ENCODE assay signal across 23 cellular contexts in genomic region chr3:155682437-155682836, GRCh38.
DNase-seq lines count a peak whose midpoint lies in the region; TF ChIP-seq lines count a peak whose summit lies in the region.
"Had no signal": no experiment of that assay in that cellular context is flagged by ENCODE, and none has a peak within 500 bp of the region (broad histone marks: within the 10 kb centered on the region; RNA-seq: fewer than 3 reads in every experiment).

No MANE protein-coding gene starts in this region.

- H3K36me3 Mint-ChIP-seq in nephron (ENCODE audit: low read depth) (no peaks in the 10 kb centered on the region), progenitor cell of endocrine pancreas (ENCODE audit: insufficient read depth) (no peaks in the 10 kb centered on the region)
- H3K36me3 Mint-ChIP-seq: T-cell had no signal

- H4K8ac ChIP-seq in neuronal stem cell (ENCODE audit: low read depth, low read length) = no peak overlapping the region

- H2AK5ac ChIP-seq in neuronal stem cell (ENCODE audit: low read depth, low read length) = no peak overlapping the region

- no peak overlapping the region for H2BK15ac ChIP-seq in neuronal stem cell (ENCODE audit: low read length)

- H3K4ac ChIP-seq in neuronal stem cell (ENCODE audit: low read length) = no peak overlapping the region

- H3K27me3 ChIP-seq in neuronal stem cell (ENCODE audit: control insufficient read depth in 3 of 3, insufficient read depth in 3 of 3, low read depth in 1 of 3, low read length in 3 of 3) (no peaks in the 10 kb centered on the region), dorsolateral prefrontal cortex (peaks cover 0 to 3% (median 0%) of the 10 kb centered on the region in 45 donors)

- H2BK12ac ChIP-seq in neuronal stem cell (ENCODE audit: low read length) = no peak overlapping the region

- no peak overlapping the region for H4K91ac ChIP-seq in neuronal stem cell (ENCODE audit: low read depth, low read length, poor library complexity)

- peaks cover 0 to 4% of the 10 kb centered on the region in 2 donors for H3K9me3 ChIP-seq in neuronal stem cell (replicated peaks in 1 of 2; ENCODE audit: control insufficient read depth in 2 of 2, insufficient read depth in 1 of 2, low read depth in 1 of 2, low read length in 2 of 2)
- H3K9me3 ChIP-seq: SK-N-SH had no signal

- H2BK120ac ChIP-seq in neuronal stem cell (ENCODE audit: low read depth, low read length) = no peak overlapping the region

- H3K27ac Mint-ChIP-seq in nephron = peak overlapping the region; percentile 23 to 54 (median 48)
- no peak overlapping the region for H3K27ac Mint-ChIP-seq in progenitor cell of endocrine pancreas
- H3K27ac Mint-ChIP-seq: T-cell had no signal

- H2BK5ac ChIP-seq in neuronal stem cell (ENCODE audit: low read length) = no peak overlapping the region

- H3K4me1 Mint-ChIP-seq in nephron (no peaks in the 10 kb centered on the region), progenitor cell of endocrine pancreas (ENCODE audit: low read depth) (peaks cover 13% of the 10 kb centered on the region)
- H3K4me1 Mint-ChIP-seq: T-cell had no signal

- H3K4me3 ChIP-seq in neuronal stem cell (ENCODE audit: low read length in 2 of 2) = no peak overlapping the region
- no peak overlapping the region for H3K4me3 ChIP-seq in dorsolateral prefrontal cortex
- H3K4me3 ChIP-seq: GM23248 had no signal

- H3K4me3 Mint-ChIP-seq in nephron = no peak overlapping the region
- no peak overlapping the region for H3K4me3 Mint-ChIP-seq in progenitor cell of endocrine pancreas (ENCODE audit: low read depth)
- H3K4me3 Mint-ChIP-seq: T-cell had no signal

- H3K36me3 ChIP-seq in neuronal stem cell (replicated peaks in 1 of 2; ENCODE audit: control insufficient read depth in 2 of 2, insufficient read depth in 2 of 2, low read length in 2 of 2) = peaks cover 0 to 4% of the 10 kb centered on the region in 2 donors

- H3K9ac ChIP-seq in neuronal stem cell (ENCODE audit: low read depth, low read length, poor library complexity) = no peak overlapping the region
- H3K9ac ChIP-seq: GM23248, SK-N-SH had no signal

- in situ Hi-C loops in KBM-7 (cut with MboI; ENCODE audit: low pct_unique_long_range_greater_than_20kb, low sequenced_read_pairs) = loop anchor here (25.0 kb wide), 1 partner anchor 295 kb away; no protein-coding TSS in a partner anchor

- no peaks in the 10 kb centered on the region for H3K79me1 ChIP-seq in neuronal stem cell (ENCODE audit: low read depth, low read length)

- TF ChIP-seq CTCF in nephron (IDR thresholded peaks at IDR 0.05; ENCODE audit: unreplicated experiment in 3 of 3) = no peak
- no peak for TF ChIP-seq CTCF in progenitor cell of endocrine pancreas (IDR thresholded peaks at IDR 0.05; ENCODE audit: unreplicated experiment)
- no peak for TF ChIP-seq CTCF in dorsolateral prefrontal cortex (IDR thresholded peaks at IDR 0.05 in 54 of 56, conservative IDR thresholded peaks at IDR 0.05 in 2 of 56; ENCODE audit: low read depth in 1 of 56, partially characterized antibody in 56 of 56)

- H3K27me3 Mint-ChIP-seq in nephron (ENCODE audit: low read depth) (no peaks in the 10 kb centered on the region), progenitor cell of endocrine pancreas (no peaks in the 10 kb centered on the region)

- H3K18ac ChIP-seq in neuronal stem cell (ENCODE audit: low read length) = no peak overlapping the region

- DNase-seq in AML-193 (lab: John Stamatoyannopoulos, UW) = peak; percentile 65 to 78
- peak; percentile 73 for DNase-seq in KBM-7
- peak; percentile 20 for DNase-seq in OCI-M1 (lab: John Stamatoyannopoulos, UW)
- DNase-seq in germinal center (ENCODE audit: low spot score) = no peak
- DNase-seq in neuronal stem cell (ENCODE audit: low spot score) = no peak
- DNase-seq in progenitor cell of endocrine pancreas (ENCODE audit: low spot score, unreplicated experiment) = no peak
- DNase-seq in dorsolateral prefrontal cortex = no peak
- DNase-seq: DND-41, GM23248, HCEC 1CT, IMR-90, NCI-H146, NCI-H2029 treated with DMSO at 0.1 percent for 48 hours, NCI-H510A, NCI-H82, PC-3, RPMI8226, SHP77 treated with DMSO at 0.1 percent for 48 hours, SK-N-SH, T-cell had no signal

- WGBS in neuronal stem cell (ENCODE audit: extremely low coverage in 2 of 2, insufficient read length in 2 of 2, insufficient replicate concordance in 1 of 2), 2 donors = no CpG with 5 or more reads among the region's 1 CpG

- H3K27ac ChIP-seq in neuronal stem cell (replicated peaks; ENCODE audit: low read length) (no peak overlapping the region), dorsolateral prefrontal cortex (no peak overlapping the region)
- H3K27ac ChIP-seq: C4-2B, GM23248, HL-60 had no signal

- peaks cover 3% of the 10 kb centered on the region in 2 donors for H3K4me1 ChIP-seq in neuronal stem cell (ENCODE audit: control insufficient read depth in 2 of 2, insufficient read depth in 1 of 2, low read depth in 1 of 2, low read length in 2 of 2)

- no peak overlapping the region for H2AFZ ChIP-seq in neuronal stem cell (ENCODE audit: low read length)
- H2AFZ ChIP-seq: GM23248 had no signal

- H3K23ac ChIP-seq in neuronal stem cell (ENCODE audit: low read depth, low read length, poor library complexity) = no peak overlapping the region

- no peaks in the 10 kb centered on the region for H3K9me3 Mint-ChIP-seq in nephron
- no peaks in the 10 kb centered on the region for H3K9me3 Mint-ChIP-seq in progenitor cell of endocrine pancreas (ENCODE audit: low read depth)
- H3K9me3 Mint-ChIP-seq: T-cell had no signal

- H3K14ac ChIP-seq in neuronal stem cell (ENCODE audit: low read length) = no peak overlapping the region

- intact Hi-C loops in dorsolateral prefrontal cortex (cut with DNase I) = no loop called here

- no peak overlapping the region for H3K4me2 ChIP-seq in neuronal stem cell (ENCODE audit: insufficient read depth, low read length, poor library complexity, severe bottlenecking)
- H3K4me2 ChIP-seq: SK-N-SH had no signal

Comparison
In these comparisons a context has a peak if more than half of its experiments do, and no peak if none do; other contexts are left out.
1. DNase-seq: peak in AML-193 (2 of 2), KBM-7 (single experiment) and OCI-M1 (single experiment); none in germinal center (single experiment), neuronal stem cell (single experiment), progenitor cell of endocrine pancreas (single experiment) and dorsolateral prefrontal cortex (0 of 10).